In the genomic region with DNA sequence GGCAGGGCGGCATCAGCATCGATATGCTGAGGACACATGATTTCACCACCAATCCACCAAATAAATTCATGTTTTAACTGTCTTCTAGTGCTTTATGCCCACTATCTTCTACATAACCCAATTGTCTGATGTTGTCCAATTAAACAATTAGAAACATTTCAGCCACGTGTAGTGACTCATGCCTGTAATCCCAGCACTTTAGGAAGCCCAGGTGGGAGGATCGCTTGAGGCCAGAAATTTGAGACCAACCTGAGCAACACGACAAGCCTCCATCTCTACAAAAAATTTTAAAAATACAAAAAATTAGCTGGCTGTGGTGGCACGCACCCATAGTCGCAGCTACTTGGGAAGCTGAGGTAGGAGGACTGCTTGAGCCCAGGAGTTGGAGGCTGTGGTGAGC, we compare ENCODE assay signal across 22 cellular contexts.
A peak's percentile ranks its signal among the peaks of the same experiment; 100 is the strongest.
DNase-seq lines count a peak whose midpoint lies in the region; ATAC-seq and TF ChIP-seq lines count a peak whose summit lies in the region.
"Had no signal": no experiment of that assay in that cellular context is flagged by ENCODE, and none has a peak within 500 bp of the region (broad histone marks: within the 10 kb centered on the region; RNA-seq: fewer than 3 reads in every experiment).

No MANE protein-coding gene starts in this region.

- H3K27me3 Mint-ChIP-seq in HFFc6 (ENCODE audit: insufficient read depth) (peaks cover 5% of the 10 kb centered on the region), progenitor cell of endocrine pancreas (no peaks in the 10 kb centered on the region)
- H3K27me3 Mint-ChIP-seq: IgD-negative memory B cell had no signal

- H3K4me1 ChIP-seq in foreskin keratinocyte = peaks cover 17% of the 10 kb centered on the region

- peak; percentile 64 for ATAC-seq in foreskin keratinocyte
- ATAC-seq in GM21515 (IDR thresholded peaks at IDR 0.05; ENCODE audit: unreplicated experiment) = no peak
- no peak for ATAC-seq in GM21390 (IDR thresholded peaks at IDR 0.05; ENCODE audit: unreplicated experiment)
- ATAC-seq: SK-N-SH treated with all-trans-retinoic acid at 6 μM for 48 hours had no signal

- no peak overlapping the region for H3K4me3 Mint-ChIP-seq in HFFc6
- no peak overlapping the region for H3K4me3 Mint-ChIP-seq in progenitor cell of endocrine pancreas (ENCODE audit: low read depth)
- H3K4me3 Mint-ChIP-seq: H9, IgD-negative memory B cell had no signal

- no peak for DNase-seq in HFFc6
- peak; percentile 44 to 48 for DNase-seq in foreskin keratinocyte
- DNase-seq in progenitor cell of endocrine pancreas (ENCODE audit: low spot score, unreplicated experiment) = no peak
- DNase-seq in T-helper 1 cell = no peak
- DNase-seq: ACHN; C1 segment of cervical spinal cord; DMS79; H9; Karpas-422; MM.1S; NCI-H1092; NCI-H1436 treated with DMSO at 0.1 percent for 48 hours; NCI-H2029; NCI-H345; NCI-H526 treated with DMSO at 0.1 percent for 48 hours; NK-92 treated with Interleukin-12 subunit alpha and Interleukin-12 subunit beta, amount 100 ng/mL, for 24 hours; SIG-M5 had no signal

- H3K27me3 ChIP-seq in foreskin keratinocyte = no peaks in the 10 kb centered on the region

- peak overlapping the region; percentile 86; the same call in 1 of the 2 replicates for H3K27ac ChIP-seq in VCaP
- no peak overlapping the region for H3K27ac ChIP-seq in foreskin keratinocyte

- peak overlapping the region; percentile 5; the same call in 1 of the 2 replicates for H3K27ac Mint-ChIP-seq in HFFc6
- peak overlapping the region; percentile 30 for H3K27ac Mint-ChIP-seq in progenitor cell of endocrine pancreas
- H3K27ac Mint-ChIP-seq: H9, IgD-negative memory B cell had no signal

- no peak for TF ChIP-seq CTCF in HFFc6 (IDR thresholded peaks at IDR 0.05)
- no peak for TF ChIP-seq CTCF in VCaP (conservative IDR thresholded peaks at IDR 0.05)
- TF ChIP-seq CTCF in foreskin keratinocyte (conservative IDR thresholded peaks at IDR 0.05) = no peak
- TF ChIP-seq CTCF in progenitor cell of endocrine pancreas (IDR thresholded peaks at IDR 0.05; ENCODE audit: unreplicated experiment) = no peak

- H3K36me3 Mint-ChIP-seq in HFFc6 (ENCODE audit: low read depth) (peaks cover 20% of the 10 kb centered on the region; the same call in 1 of the 2 replicates), progenitor cell of endocrine pancreas (ENCODE audit: insufficient read depth) (no peaks in the 10 kb centered on the region)
- H3K36me3 Mint-ChIP-seq: IgD-negative memory B cell had no signal

- H3K4me1 Mint-ChIP-seq in HFFc6 (ENCODE audit: low read depth) (peaks cover 84% of the 10 kb centered on the region), progenitor cell of endocrine pancreas (ENCODE audit: low read depth) (peaks cover 29% of the 10 kb centered on the region)
- H3K4me1 Mint-ChIP-seq: IgD-negative memory B cell had no signal

- H3K9me3 Mint-ChIP-seq in HFFc6 (no peaks in the 10 kb centered on the region), progenitor cell of endocrine pancreas (ENCODE audit: low read depth) (no peaks in the 10 kb centered on the region)
- H3K9me3 Mint-ChIP-seq: H9, IgD-negative memory B cell had no signal

Comparison
In these comparisons a context has a peak if more than half of its experiments do, and no peak if none do; other contexts are left out.
1. DNase-seq: peak in foreskin keratinocyte (2 of 2); none in HFFc6 (single experiment), progenitor cell of endocrine pancreas (single experiment) and T-helper 1 cell (0 of 5).